Comparison of ENCODE assay signal across 21 cellular contexts in genomic region chr4:182549386-182549785, GRCh38.
"Had no signal": no experiment of that assay in that cellular context is flagged by ENCODE, and none has a peak within 500 bp of the region (broad histone marks: within the 10 kb centered on the region; RNA-seq: fewer than 3 reads in every experiment).

No MANE protein-coding gene starts in this region.

- H3K27ac ChIP-seq: left lung, right lobe of liver, skin epidermis, thoracic aorta, upper lobe of right lung had no signal

- DNase-seq: activated CD4-positive, alpha-beta T cell treated with anti-CD3 and anti-CD28 coated beads for 4 hours; activated CD4-positive, alpha-beta T cell treated with anti-CD3 and anti-CD28 coated beads, Interleukin-2, amount 50 U/mL, for 48 hours; activated CD4-positive, CD25-positive, alpha-beta regulatory T cell; activated CD8-positive, alpha-beta memory T cell treated with anti-CD3 and anti-CD28 coated beads, Interleukin-2, amount 50 U/mL, for 48 hours; activated naive CD4-positive, alpha-beta T cell treated with anti-CD3 and anti-CD28 coated beads for 36 hours; activated naive CD8-positive, alpha-beta T cell treated with anti-CD3 and anti-CD28 coated beads, Interleukin-2, amount 10 ng/mL, durations not matched to agents 7 days and 5 days; activated T-cell treated with anti-CD3 and anti-CD28 coated beads, Interleukin-2, amount 50 U/mL, for 48 hours; amniotic stem cell; cerebellar nuclear complex; cortex of kidney; foreskin fibroblast; immature natural killer cell; left lung; naive thymus-derived CD4-positive, alpha-beta T cell; right lobe of liver; upper lobe of right lung had no signal

- H3K27me3 ChIP-seq: left lung, right lobe of liver, upper lobe of right lung had no signal

- H3K36me3 ChIP-seq: left lung, right lobe of liver, thoracic aorta, upper lobe of right lung had no signal

- H3K4me1 Mint-ChIP-seq: activated naive CD8-positive, alpha-beta T cell treated with anti-CD3 and anti-CD28 coated beads, Interleukin-2, amount 10 ng/mL, durations not matched to agents 7 days and 5 days; immature natural killer cell; naive thymus-derived CD4-positive, alpha-beta T cell; stimulated activated memory B cell treated with anti-CD40 and anti-IgM and Interleukin-4, amounts not matched to agents 10 μg/mL and 1 μg/mL and 100 μg/mL, for 72 hours had no signal

- H3K9me3 ChIP-seq: left lung, right lobe of liver, thoracic aorta, upper lobe of right lung had no signal

- ATAC-seq: left lung; naive thymus-derived CD4-positive, alpha-beta T cell; right lobe of liver; stimulated activated memory B cell treated with anti-CD40 and anti-IgM and Interleukin-4, amounts not matched to agents 10 μg/mL and 1 μg/mL and 100 μg/mL, for 72 hours; upper lobe of right lung had no signal

- H3K4me3 Mint-ChIP-seq: activated naive CD4-positive, alpha-beta T cell treated with anti-CD3 and anti-CD28 coated beads for 36 hours; activated naive CD8-positive, alpha-beta T cell treated with anti-CD3 and anti-CD28 coated beads, Interleukin-2, amount 10 ng/mL, durations not matched to agents 7 days and 5 days; immature natural killer cell; naive thymus-derived CD4-positive, alpha-beta T cell; stimulated activated memory B cell treated with anti-CD40 and anti-IgM and Interleukin-4, amounts not matched to agents 10 μg/mL and 1 μg/mL and 100 μg/mL, for 72 hours; T-helper 1 cell treated with Interleukin-12 subunit alpha and Interleukin-12 subunit beta and Interleukin-4 antibody, amounts not matched to agents 30 μg/mL and 1 μg/mL, for 36 hours had no signal

- H3K36me3 Mint-ChIP-seq: activated naive CD8-positive, alpha-beta T cell treated with anti-CD3 and anti-CD28 coated beads, Interleukin-2, amount 10 ng/mL, durations not matched to agents 7 days and 5 days; naive thymus-derived CD4-positive, alpha-beta T cell; stimulated activated memory B cell treated with anti-CD40 and anti-IgM and Interleukin-4, amounts not matched to agents 10 μg/mL and 1 μg/mL and 100 μg/mL, for 72 hours had no signal

- H3K4me3 ChIP-seq: left lung, lung, right lobe of liver, skin epidermis, thoracic aorta, upper lobe of right lung had no signal

- H3K4me1 ChIP-seq: left lung, right lobe of liver, upper lobe of right lung had no signal

- H3K27ac Mint-ChIP-seq: activated naive CD4-positive, alpha-beta T cell treated with anti-CD3 and anti-CD28 coated beads for 36 hours; activated naive CD8-positive, alpha-beta T cell treated with anti-CD3 and anti-CD28 coated beads, Interleukin-2, amount 10 ng/mL, durations not matched to agents 7 days and 5 days; immature natural killer cell; naive thymus-derived CD4-positive, alpha-beta T cell; stimulated activated memory B cell treated with anti-CD40 and anti-IgM and Interleukin-4, amounts not matched to agents 10 μg/mL and 1 μg/mL and 100 μg/mL, for 72 hours; T-helper 1 cell treated with Interleukin-12 subunit alpha and Interleukin-12 subunit beta and Interleukin-4 antibody, amounts not matched to agents 30 μg/mL and 1 μg/mL, for 36 hours had no signal

- H3K9me3 Mint-ChIP-seq: activated naive CD4-positive, alpha-beta T cell treated with anti-CD3 and anti-CD28 coated beads for 36 hours; activated naive CD8-positive, alpha-beta T cell treated with anti-CD3 and anti-CD28 coated beads, Interleukin-2, amount 10 ng/mL, durations not matched to agents 7 days and 5 days; T-helper 1 cell treated with Interleukin-12 subunit alpha and Interleukin-12 subunit beta and Interleukin-4 antibody, amounts not matched to agents 30 μg/mL and 1 μg/mL, for 36 hours had no signal
